In the genomic region with DNA sequence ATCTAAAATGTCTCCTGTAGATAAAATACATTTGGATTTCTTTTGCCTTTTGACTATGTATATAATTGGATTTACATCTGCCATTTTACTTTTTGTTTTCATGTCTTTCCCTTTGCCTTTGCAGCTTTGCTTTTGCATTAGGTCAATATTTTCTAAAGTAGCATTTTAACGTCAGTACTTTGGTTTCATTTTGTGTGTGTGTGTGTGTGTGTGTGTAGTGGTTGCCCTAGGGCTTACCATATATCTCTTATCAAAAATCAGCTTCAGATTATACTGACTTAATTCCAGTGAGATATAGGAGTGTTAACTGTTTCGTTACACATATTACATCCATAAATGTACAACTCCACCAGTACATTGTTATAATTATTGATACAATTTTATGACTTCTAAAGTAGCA, we compare ENCODE assay signal across 14 cellular contexts.
"Had no signal": no experiment of that assay in that cellular context is flagged by ENCODE, and none has a peak within 500 bp of the region (broad histone marks: within the 10 kb centered on the region; RNA-seq: fewer than 3 reads in every experiment).

No MANE protein-coding gene starts in this region.

- ATAC-seq: gastrocnemius medialis, pancreas, WTC11 had no signal

- H3K4me3 ChIP-seq: gastrocnemius medialis, neural progenitor cell, pancreas, stomach, thoracic aorta had no signal

- H3K27me3 Mint-ChIP-seq: brain had no signal

- H3K4me1 Mint-ChIP-seq: brain, neural progenitor cell, WTC11 had no signal

- H3K27ac ChIP-seq: epithelial cell of prostate, gastrocnemius medialis, neural progenitor cell, pancreas, stomach, thoracic aorta had no signal

- H3K27me3 ChIP-seq: gastrocnemius medialis, neural progenitor cell, pancreas, stomach had no signal

- DNase-seq: activated T-cell treated with anti-CD3 and anti-CD28 coated beads for 4 hours; amygdala; effector memory CD4-positive, alpha-beta T cell; gastrocnemius medialis; kidney; mesendoderm; pancreas; stimulated activated CD4-positive, alpha-beta T cell treated with anti-CD3 and anti-CD28 coated beads, Interleukin-2, amount 100 ng/mL, for 48 hours; stomach had no signal

- H3K4me3 Mint-ChIP-seq: brain, neural progenitor cell, WTC11 had no signal

- H3K9me3 Mint-ChIP-seq: neural progenitor cell, WTC11 had no signal

- H3K4me1 ChIP-seq: gastrocnemius medialis, neural progenitor cell, pancreas had no signal

- H3K9me3 ChIP-seq: gastrocnemius medialis, pancreas, stomach, thoracic aorta had no signal

- H3K27ac Mint-ChIP-seq: neural progenitor cell, WTC11 had no signal
